1 cellular context compared by ENCODE assay signal in genomic region chr17:44133918-44134476, GRCh38.
TF ChIP-seq lines count a peak whose summit lies in the region.

No MANE protein-coding gene starts in this region.

TF ChIP-seq in HepG2, 621 proteins besides CTCF, POLR2A, EP300 and RAD21 (continues in another document):
- TF ChIP-seq ZNF674 (CRISPR knock-in tag; IDR thresholded peaks at IDR 0.05; ENCODE audit: low read depth) (0 out of 2 replicates have a peak, but pooled peaks have one; percentile 28), THYN1 (CRISPR knock-in tag; IDR thresholded peaks at IDR 0.05; ENCODE audit: borderline replicate concordance, low read depth) (no peak), ZNF841 (CRISPR knock-in tag; IDR thresholded peaks at IDR 0.05; ENCODE audit: borderline replicate concordance) (no peak), ZNF646 (CRISPR knock-in tag; IDR thresholded peaks at IDR 0.05) (no peak), RXRA (CRISPR knock-in tag; IDR thresholded peaks at IDR 0.05) (0 out of 2 replicates have a peak, but pooled peaks have one; percentile 33), RERE (CRISPR knock-in tag; IDR thresholded peaks at IDR 0.05; ENCODE audit: low read depth) (0 out of 2 replicates have a peak, but pooled peaks have one; percentile 14), DDIT3 (CRISPR knock-in tag; IDR thresholded peaks at IDR 0.05) (no peak), HDAC1 (CRISPR knock-in tag; IDR thresholded peaks at IDR 0.05) (peak; percentile 95), SMAD1 (CRISPR knock-in tag; IDR thresholded peaks at IDR 0.05; ENCODE audit: borderline replicate concordance, low read depth) (0 out of 2 replicates have a peak, but pooled peaks have one; percentile 59), NCOA1 (CRISPR knock-in tag; IDR thresholded peaks at IDR 0.05) (no peak), ZBTB4 (CRISPR knock-in tag; IDR thresholded peaks at IDR 0.05; ENCODE audit: borderline replicate concordance) (peak; percentile 61; the same call in 1 of the 2 replicates), BRCA1 (CRISPR knock-in tag; IDR thresholded peaks at IDR 0.05) (no peak), NR0B2 (CRISPR knock-in tag; IDR thresholded peaks at IDR 0.05) (no peak), ZNF367 (CRISPR knock-in tag; IDR thresholded peaks at IDR 0.05; ENCODE audit: borderline replicate concordance) (no peak), ZNF513 (CRISPR knock-in tag; conservative IDR thresholded peaks at IDR 0.05) (no peak), MAFG (CRISPR knock-in tag; IDR thresholded peaks at IDR 0.05) (no peak), HOXA9 (CRISPR knock-in tag; IDR thresholded peaks at IDR 0.05; ENCODE audit: borderline replicate concordance) (no peak), IRX3 (CRISPR knock-in tag; IDR thresholded peaks at IDR 0.05; ENCODE audit: borderline replicate concordance, low read depth) (0 out of 2 replicates have a peak, but pooled peaks have one; percentile 57), FOXK2 (IDR thresholded peaks at IDR 0.05) (no peak), ZNF503 (CRISPR knock-in tag; IDR thresholded peaks at IDR 0.05) (no peak)
- TF ChIP-seq, protein P1, sequence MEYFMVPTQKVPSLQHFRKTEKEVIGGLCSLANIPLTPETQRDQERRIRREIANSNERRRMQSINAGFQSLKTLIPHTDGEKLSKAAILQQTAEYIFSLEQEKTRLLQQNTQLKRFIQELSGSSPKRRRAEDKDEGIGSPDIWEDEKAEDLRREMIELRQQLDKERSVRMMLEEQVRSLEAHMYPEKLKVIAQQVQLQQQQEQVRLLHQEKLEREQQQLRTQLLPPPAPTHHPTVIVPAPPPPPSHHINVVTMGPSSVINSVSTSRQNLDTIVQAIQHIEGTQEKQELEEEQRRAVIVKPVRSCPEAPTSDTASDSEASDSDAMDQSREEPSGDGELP (IDR thresholded peaks at IDR 0.05; ENCODE audit: borderline replicate concordance, low read depth) = no peak; the same call in 1 of the 2 replicates
- TF ChIP-seq, protein P2, sequence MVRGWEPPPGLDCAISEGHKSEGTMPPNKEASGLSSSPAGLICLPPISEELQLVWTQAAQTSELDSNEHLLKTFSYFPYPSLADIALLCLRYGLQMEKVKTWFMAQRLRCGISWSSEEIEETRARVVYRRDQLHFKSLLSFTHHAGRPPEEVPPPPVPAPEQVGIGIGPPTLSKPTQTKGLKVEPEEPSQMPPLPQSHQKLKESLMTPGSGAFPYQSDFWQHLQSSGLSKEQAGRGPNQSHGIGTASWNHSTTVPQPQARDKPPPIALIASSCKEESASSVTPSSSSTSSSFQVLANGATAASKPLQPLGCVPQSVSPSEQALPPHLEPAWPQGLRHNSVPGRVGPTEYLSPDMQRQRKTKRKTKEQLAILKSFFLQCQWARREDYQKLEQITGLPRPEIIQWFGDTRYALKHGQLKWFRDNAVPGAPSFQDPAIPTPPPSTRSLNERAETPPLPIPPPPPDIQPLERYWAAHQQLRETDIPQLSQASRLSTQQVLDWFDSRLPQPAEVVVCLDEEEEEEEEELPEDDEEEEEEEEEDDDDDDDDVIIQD (CRISPR knock-in tag; IDR thresholded peaks at IDR 0.05; ENCODE audit: low read depth) = peak; percentile 60; the same call in 1 of the 2 replicates
